Comparison of ENCODE assay signal across 16 cellular contexts in genomic region chr18:8287184-8287885, GRCh38.
"Had no signal": no experiment of that assay in that cellular context is flagged by ENCODE, and none has a peak within 500 bp of the region (broad histone marks: within the 10 kb centered on the region; RNA-seq: fewer than 3 reads in every experiment).

No MANE protein-coding gene starts in this region.

- H3K4me2 ChIP-seq: smooth muscle cell had no signal

- H3K9me3 ChIP-seq: esophagus squamous epithelium, left ventricle myocardium inferior, lower lobe of right lung, prostate gland, sigmoid colon, uterus had no signal

- H3K27me3 ChIP-seq: esophagus squamous epithelium, sigmoid colon, uterus had no signal

- DNase-seq: esophagus squamous epithelium; foreskin fibroblast; kidney; left cardiac atrium; left ventricle myocardium inferior; lower lobe of right lung; midbrain; naive B cell; occipital lobe; sigmoid colon; stimulated activated CD4-positive, alpha-beta T cell treated with anti-CD3 and anti-CD28 coated beads, Interleukin-2, amount 100 ng/mL, for 48 hours; stimulated activated naive CD4-positive, alpha-beta T cell treated with Interleukin-2 at 50 U/mL for 16 hours; uterus had no signal

- H3K79me2 ChIP-seq: parathyroid adenoma had no signal

- H3K4me1 ChIP-seq: esophagus squamous epithelium, parathyroid adenoma, prostate gland, sigmoid colon, uterus had no signal

- H3K9ac ChIP-seq: parathyroid adenoma had no signal

- H3K36me3 ChIP-seq: esophagus squamous epithelium, lower lobe of right lung, prostate gland, sigmoid colon, uterus had no signal

- H2AFZ ChIP-seq: parathyroid adenoma had no signal

- H3K27ac ChIP-seq: esophagus squamous epithelium, left ventricle myocardium inferior, lower lobe of right lung, parathyroid adenoma, prostate gland, sigmoid colon, uterus had no signal

- ATAC-seq: left cardiac atrium had no signal

- H3K4me3 ChIP-seq: esophagus squamous epithelium, left ventricle myocardium inferior, lower lobe of right lung, prostate gland, sigmoid colon, smooth muscle cell, uterus had no signal
